Comparison of ENCODE assay signal across 10 cellular contexts in the genomic region with DNA sequence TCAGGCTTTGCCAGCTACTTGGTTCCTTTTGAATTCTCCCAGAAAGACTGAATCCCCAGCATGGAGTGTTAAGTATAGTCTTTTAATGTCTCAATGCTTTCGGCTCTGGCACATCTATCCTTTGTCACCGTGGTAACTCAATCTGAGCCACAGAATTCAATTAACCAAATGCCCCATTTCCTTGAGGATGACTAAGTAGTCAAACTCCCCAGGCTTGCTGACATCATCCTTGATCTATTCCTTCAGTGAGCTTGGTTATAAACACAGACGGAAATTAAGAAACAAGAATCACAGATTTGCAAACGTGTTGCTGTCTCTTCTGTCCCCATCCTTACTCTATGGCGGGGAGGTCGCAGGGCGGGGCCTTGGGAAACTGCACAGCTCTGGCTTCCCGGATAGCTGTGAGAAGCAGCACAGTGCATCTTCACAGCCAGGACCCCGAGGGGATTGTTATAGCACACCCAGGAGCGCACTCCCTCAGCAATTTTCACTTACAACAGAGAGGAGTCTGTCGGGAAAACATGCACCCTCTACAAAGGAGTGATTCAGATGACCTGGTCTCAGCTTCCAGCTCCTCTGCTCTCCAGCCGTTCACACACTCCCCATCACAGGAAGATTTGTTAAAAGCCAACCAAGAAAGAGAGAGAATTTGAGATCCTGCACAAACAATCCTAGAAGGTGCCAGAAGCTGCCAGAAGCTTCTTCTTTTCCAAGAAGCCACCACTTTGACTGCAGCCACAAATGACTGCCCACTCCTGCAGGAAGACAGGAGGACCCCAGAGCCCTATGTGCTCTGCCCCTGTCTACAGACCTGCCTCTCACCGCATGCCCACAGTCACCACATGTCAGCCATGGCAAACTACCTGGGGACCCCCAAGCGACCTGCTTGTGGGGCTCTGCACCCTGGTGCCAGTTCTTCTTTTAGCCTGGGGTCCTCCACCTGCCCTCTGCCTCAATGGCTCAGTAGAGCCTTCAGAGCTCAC. TPM values are rescaled to one million over a fixed set of nuclear protein-coding genes. Genes with fewer than 3 reads are reported as not detected.
DNase-seq lines count a peak whose midpoint lies in the region; ATAC-seq and TF ChIP-seq lines count a peak whose summit lies in the region.
"Had no signal": no experiment of that assay in that cellular context is flagged by ENCODE, and none has a peak within 500 bp of the region (broad histone marks: within the 10 kb centered on the region; RNA-seq: fewer than 3 reads in every experiment).

No MANE protein-coding gene starts in this region.

- H3K27ac ChIP-seq in breast epithelium: peak overlapping the region; percentile 72 to 81

- H3K4me3 ChIP-seq in breast epithelium: peak overlapping the region in 1 of 3 donors; percentile 46
- H3K4me3 ChIP-seq: uterus had no signal

- no peak for ATAC-seq in GM21717 (IDR thresholded peaks at IDR 0.05; ENCODE audit: unreplicated experiment)
- ATAC-seq in GM18498 (IDR thresholded peaks at IDR 0.05; ENCODE audit: unreplicated experiment): no peak
- ATAC-seq in GM18505 (IDR thresholded peaks at IDR 0.05; ENCODE audit: unreplicated experiment): no peak

- H3K36me3 ChIP-seq in breast epithelium: no peaks in the 10 kb centered on the region
- H3K36me3 ChIP-seq: uterus had no signal

- TF ChIP-seq CTCF in AG09319 (IDR thresholded peaks at IDR 0.05; ENCODE audit: low read depth, low read length) (no peak), breast epithelium (IDR thresholded peaks at IDR 0.05) (no peak)

- TF ChIP-seq RAD21 in Ishikawa (IDR thresholded peaks at IDR 0.05; ENCODE audit: low read depth): no peak

- peak; percentile 57 for DNase-seq in AG09319 (ENCODE audit: extremely low read depth, low read depth)
- peak in 1 of 2 donors; percentile 34 for DNase-seq in breast epithelium (ENCODE audit: low spot score in 2 of 2)
- DNase-seq in kidney tubule cell (ENCODE audit: low spot score): peak; percentile 98
- DNase-seq in GM19240 (ENCODE audit: insufficient read length, low spot score): no peak
- DNase-seq: naive B cell, uterus had no signal

- H3K27me3 ChIP-seq in breast epithelium: no peaks in the 10 kb centered on the region
- H3K27me3 ChIP-seq: uterus had no signal

- H3K9me3 ChIP-seq in breast epithelium: no peaks in the 10 kb centered on the region
- H3K9me3 ChIP-seq: uterus had no signal

- peak; percentile 68; the same call in 1 of the 2 replicates for TF ChIP-seq EP300 in Ishikawa (IDR thresholded peaks at IDR 0.05; ENCODE audit: borderline replicate concordance)

- TF ChIP-seq POLR2A in breast epithelium (IDR thresholded peaks at IDR 0.05) (no peak), GM18505 (IDR thresholded peaks at IDR 0.05; ENCODE audit: borderline replicate concordance, extremely low read depth, insufficient read depth, insufficient read length) (no peak)

- intact Hi-C loops in breast epithelium (cut with DNase I; ENCODE audit: low total_unique reads): no loop called here

- H3K4me1 ChIP-seq in breast epithelium: no peaks in the 10 kb centered on the region
- H3K4me1 ChIP-seq: uterus had no signal

TF ChIP-seq in Ishikawa, 13 proteins besides CTCF, POLR2A, EP300 and RAD21:
- peak; percentile 31; the same call in 1 of the 2 replicates for TF ChIP-seq NFIC (IDR thresholded peaks at IDR 0.05)
- peak; percentile 78 for TF ChIP-seq TEAD4 (IDR thresholded peaks at IDR 0.05)
- TF ChIP-seq, protein P1, sequence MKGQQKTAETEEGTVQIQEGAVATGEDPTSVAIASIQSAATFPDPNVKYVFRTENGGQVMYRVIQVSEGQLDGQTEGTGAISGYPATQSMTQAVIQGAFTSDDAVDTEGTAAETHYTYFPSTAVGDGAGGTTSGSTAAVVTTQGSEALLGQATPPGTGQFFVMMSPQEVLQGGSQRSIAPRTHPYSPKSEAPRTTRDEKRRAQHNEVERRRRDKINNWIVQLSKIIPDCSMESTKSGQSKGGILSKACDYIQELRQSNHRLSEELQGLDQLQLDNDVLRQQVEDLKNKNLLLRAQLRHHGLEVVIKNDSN (IDR thresholded peaks at IDR 0.05): no peak
- TF ChIP-seq CEBPB (IDR thresholded peaks at IDR 0.05): no peak

RNA-seq across cellular contexts. Expression of a gene that starts 44.9 kb away (rescaled TPM):
- total RNA-seq in breast epithelium: 100 to 1,000 TPM; 176 to 226 (median 186) TPM
